8 cellular contexts compared by ENCODE assay signal in the genomic region with DNA sequence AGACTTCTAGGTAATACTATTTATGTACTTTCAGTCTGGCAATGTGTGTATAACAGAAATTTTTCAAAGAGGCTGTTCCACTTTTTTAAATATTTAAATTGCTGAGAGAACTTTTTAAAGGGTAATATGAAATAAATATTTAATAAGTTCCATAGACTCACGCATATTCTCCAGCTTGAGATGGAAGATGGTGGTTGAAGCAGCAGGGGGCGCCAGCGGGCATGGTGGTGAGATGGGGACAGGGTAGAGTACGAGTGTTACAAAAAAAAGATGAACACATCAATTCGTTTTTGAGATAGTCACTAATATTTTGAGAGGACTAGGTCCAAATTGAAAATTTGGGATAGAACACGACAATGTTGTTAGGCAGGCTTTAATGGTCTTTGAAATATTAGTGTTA.
DNase-seq lines count a peak whose midpoint lies in the region; ATAC-seq and TF ChIP-seq lines count a peak whose summit lies in the region.

No MANE protein-coding gene starts in this region.

- no peak overlapping the region for H3K4me3 ChIP-seq in CD8-positive, alpha-beta T cell (ENCODE audit: low read depth, low read length)

- H3K27me3 Mint-ChIP-seq in CD8-positive, alpha-beta T cell (ENCODE audit: low read depth): peaks cover 7% of the 10 kb centered on the region
- H3K27me3 Mint-ChIP-seq in activated CD8-positive, alpha-beta memory T cell treated with anti-CD3 and anti-CD28 coated beads, Interleukin-2, amount 10 ng/mL, durations not matched to agents 7 days and 5 days: peaks cover 18% of the 10 kb centered on the region

- intact Hi-C loops in CD8-positive, alpha-beta T cell (cut with DNase I, micrococcal nuclease): loop anchor here in 1 of 2 experiments (5.0 to 10.0 kb wide), 2 partner anchors 358 to 1875 kb away; no protein-coding TSS in a partner anchor

- H3K27ac Mint-ChIP-seq in CD8-positive, alpha-beta T cell: no peak overlapping the region
- H3K27ac Mint-ChIP-seq in activated CD8-positive, alpha-beta memory T cell treated with anti-CD3 and anti-CD28 coated beads, Interleukin-2, amount 10 ng/mL, durations not matched to agents 7 days and 5 days: no peak overlapping the region

- no peak for ATAC-seq in CD8-positive, alpha-beta T cell
- peak; percentile 75 for ATAC-seq in GM21786 (IDR thresholded peaks at IDR 0.05; ENCODE audit: unreplicated experiment)
- peak; percentile 51 for ATAC-seq in activated CD8-positive, alpha-beta memory T cell treated with anti-CD3 and anti-CD28 coated beads, Interleukin-2, amount 10 ng/mL, durations not matched to agents 7 days and 5 days
- ATAC-seq in foreskin keratinocyte: peak; percentile 77

- no peaks in the 10 kb centered on the region for H3K4me1 Mint-ChIP-seq in CD8-positive, alpha-beta T cell (ENCODE audit: low read depth)
- no peaks in the 10 kb centered on the region for H3K4me1 Mint-ChIP-seq in activated CD8-positive, alpha-beta memory T cell treated with anti-CD3 and anti-CD28 coated beads, Interleukin-2, amount 10 ng/mL, durations not matched to agents 7 days and 5 days

- POLR2A ChIA-PET in CD8-positive, alpha-beta T cell (lab: Charles Lee): no interaction called here

- CTCF ChIA-PET in CD8-positive, alpha-beta T cell (lab: Charles Lee): interaction anchor here (2.9 kb wide), 1 partner anchor 79 kb away, joined by 10 read pairs; a partner anchor contains a TSS
- CTCF ChIA-PET in activated CD8-positive, alpha-beta memory T cell treated with anti-CD3 and anti-CD28 coated beads, Interleukin-2, amount 10 ng/mL, durations not matched to agents 7 days and 5 days (lab: Charles Lee): interaction anchor here (1.2 to 4.7 kb wide), 4 partner anchors 9 to 234 kb away, joined by 3 to 32 read pairs (median 6); a partner anchor contains a TSS

- H3K36me3 ChIP-seq in CD8-positive, alpha-beta T cell (ENCODE audit: insufficient read depth, low read length): no peaks in the 10 kb centered on the region

- no peaks in the 10 kb centered on the region for H3K4me1 ChIP-seq in CD8-positive, alpha-beta T cell (ENCODE audit: insufficient read depth, low read length)
- no peaks in the 10 kb centered on the region for H3K4me1 ChIP-seq in foreskin keratinocyte

- H3K4me3 Mint-ChIP-seq in CD8-positive, alpha-beta T cell: no peak overlapping the region
- H3K4me3 Mint-ChIP-seq in activated CD8-positive, alpha-beta memory T cell treated with anti-CD3 and anti-CD28 coated beads, Interleukin-2, amount 10 ng/mL, durations not matched to agents 7 days and 5 days: no peak overlapping the region

- no peaks in the 10 kb centered on the region for H3K36me3 Mint-ChIP-seq in CD8-positive, alpha-beta T cell
- H3K36me3 Mint-ChIP-seq in activated CD8-positive, alpha-beta memory T cell treated with anti-CD3 and anti-CD28 coated beads, Interleukin-2, amount 10 ng/mL, durations not matched to agents 7 days and 5 days: no peaks in the 10 kb centered on the region

- no peaks in the 10 kb centered on the region for H3K27me3 ChIP-seq in CD8-positive, alpha-beta T cell (ENCODE audit: insufficient read depth, low read length)
- peaks cover 11% of the 10 kb centered on the region for H3K27me3 ChIP-seq in foreskin keratinocyte

- no peaks in the 10 kb centered on the region for H3K9me3 Mint-ChIP-seq in CD8-positive, alpha-beta T cell
- no peaks in the 10 kb centered on the region for H3K9me3 Mint-ChIP-seq in activated CD8-positive, alpha-beta memory T cell treated with anti-CD3 and anti-CD28 coated beads, Interleukin-2, amount 10 ng/mL, durations not matched to agents 7 days and 5 days (ENCODE audit: low read depth)

- DNase-seq in CD8-positive, alpha-beta T cell: peak; percentile 16 to 53 (median 33)
- peak; percentile 10 for DNase-seq in NCI-H2171 treated with DMSO at 0.1 percent for 48 hours (lab: John Stamatoyannopoulos, UW)
- DNase-seq in activated CD8-positive, alpha-beta memory T cell treated with anti-CD3 and anti-CD28 coated beads, Interleukin-2, amount 10 ng/mL, durations not matched to agents 7 days and 5 days: peak; percentile 74
- no peak for DNase-seq in foreskin keratinocyte
- peak; percentile 63 for DNase-seq in stimulated activated CD4-positive, alpha-beta T cell treated with anti-CD3 and anti-CD28 coated beads, Interleukin-12 subunit alpha, Interleukin-12 subunit beta, amount 100 ng/mL, for 4 hours
- DNase-seq in AG08396 (ENCODE audit: low spot score): no peak
- no peak for DNase-seq in AG20443 (ENCODE audit: low spot score)

- no peaks in the 10 kb centered on the region for H3K9me3 ChIP-seq in CD8-positive, alpha-beta T cell (ENCODE audit: low read length)

- no peak overlapping the region for H3K27ac ChIP-seq in CD8-positive, alpha-beta T cell (ENCODE audit: low read depth, low read length)
- no peak overlapping the region for H3K27ac ChIP-seq in foreskin keratinocyte

- no peak for TF ChIP-seq CTCF in CD8-positive, alpha-beta T cell (IDR thresholded peaks at IDR 0.05)
- peak; percentile 70 for TF ChIP-seq CTCF in foreskin keratinocyte (conservative IDR thresholded peaks at IDR 0.05)

Comparison
In these comparisons a context has a peak if more than half of its experiments do, and no peak if none do; other contexts are left out.
1. DNase-seq: peak in CD8-positive, alpha-beta T cell (7 of 7), NCI-H2171 treated with DMSO at 0.1 percent for 48 hours (single experiment), activated CD8-positive, alpha-beta memory T cell treated with anti-CD3 and anti-CD28 coated beads, Interleukin-2, amount 10 ng/mL, durations not matched to agents 7 days and 5 days (single experiment) and stimulated activated CD4-positive, alpha-beta T cell treated with anti-CD3 and anti-CD28 coated beads, Interleukin-12 subunit alpha, Interleukin-12 subunit beta, amount 100 ng/mL, for 4 hours (single experiment); none in foreskin keratinocyte (0 of 2), AG08396 (single experiment) and AG20443 (single experiment).